ENCODE assay signal across 8 cellular contexts in the genomic region with DNA sequence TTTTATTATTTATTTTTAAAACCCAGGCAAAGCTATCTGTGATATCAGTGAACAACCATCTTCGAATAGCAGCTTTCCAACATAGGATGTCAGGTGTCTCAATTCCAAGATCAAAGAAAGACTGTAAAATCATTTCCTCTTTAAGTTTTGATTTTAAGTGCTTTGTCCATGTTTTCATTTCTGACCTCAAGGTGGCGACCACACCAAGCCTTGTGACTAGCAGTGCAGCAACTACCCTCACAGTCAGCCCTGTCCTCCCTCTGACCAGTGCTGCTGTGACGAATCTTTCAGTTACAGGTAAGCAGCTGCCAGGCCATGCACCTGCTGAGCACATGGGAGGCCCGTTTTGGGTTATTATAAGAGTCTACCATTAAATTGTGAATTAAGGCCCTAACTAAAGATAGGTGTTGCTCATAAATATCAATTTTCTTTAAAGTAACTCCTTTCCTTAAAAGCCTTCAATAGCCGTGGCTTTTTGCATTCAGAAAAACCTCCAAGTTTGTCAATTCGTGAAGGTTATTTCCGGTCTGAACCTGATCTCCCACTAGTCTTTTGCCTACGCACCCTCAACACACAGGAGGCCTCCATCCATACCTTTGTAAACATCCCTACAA.
DNase-seq lines count a peak whose midpoint lies in the region; ATAC-seq and TF ChIP-seq lines count a peak whose summit lies in the region.

No MANE protein-coding gene starts in this region.

- H3K23ac ChIP-seq in neuronal stem cell (ENCODE audit: low read depth, low read length, poor library complexity) = no peak overlapping the region

- H3K27me3 ChIP-seq in prostate gland (replicated peaks; ENCODE audit: insufficient read depth) = no peaks in the 10 kb centered on the region
- H3K27me3 ChIP-seq in neuronal stem cell (ENCODE audit: control insufficient read depth in 3 of 3, insufficient read depth in 3 of 3, low read depth in 1 of 3, low read length in 3 of 3) = no peaks in the 10 kb centered on the region

- H3K27ac ChIP-seq in prostate gland (no peak overlapping the region), neuronal stem cell (replicated peaks; ENCODE audit: low read length) (no peak overlapping the region)

- no peak overlapping the region for H2BK15ac ChIP-seq in neuronal stem cell (ENCODE audit: low read length)

- H2AFZ ChIP-seq in neuronal stem cell (ENCODE audit: low read length) = no peak overlapping the region

- H2BK12ac ChIP-seq in neuronal stem cell (ENCODE audit: low read length) = no peak overlapping the region

- H3K4ac ChIP-seq in neuronal stem cell (ENCODE audit: low read length) = no peak overlapping the region

- no peak overlapping the region for H2BK5ac ChIP-seq in neuronal stem cell (ENCODE audit: low read length)

- H3K4me3 ChIP-seq in fibroblast of the aortic adventitia (ENCODE audit: low read depth, low read length) (no peak overlapping the region), prostate gland (no peak overlapping the region), neuronal stem cell (ENCODE audit: low read length in 2 of 2) (no peak overlapping the region)

- H3K4me1 ChIP-seq in prostate gland (replicated peaks) (no peaks in the 10 kb centered on the region), neuronal stem cell (ENCODE audit: control insufficient read depth in 2 of 2, insufficient read depth in 1 of 2, low read depth in 1 of 2, low read length in 2 of 2) (peaks cover 4 to 15% of the 10 kb centered on the region in 2 donors)

- ATAC-seq in HG03064 (IDR thresholded peaks at IDR 0.05; ENCODE audit: low read depth, unreplicated experiment) = peak; percentile 65
- no peak for ATAC-seq in HG03457 (IDR thresholded peaks at IDR 0.05; ENCODE audit: unreplicated experiment)

- H4K91ac ChIP-seq in neuronal stem cell (ENCODE audit: low read depth, low read length, poor library complexity) = no peak overlapping the region

- TF ChIP-seq CTCF in fibroblast of the aortic adventitia (IDR thresholded peaks at IDR 0.05; ENCODE audit: insufficient read depth, low read length) = peak; percentile 64
- peak in 3 of 4 experiments; percentile 24 to 54 (median 38) for TF ChIP-seq CTCF in prostate gland (IDR thresholded peaks at IDR 0.05)

- H2BK120ac ChIP-seq in neuronal stem cell (ENCODE audit: low read depth, low read length) = no peak overlapping the region

- intact Hi-C loops in prostate gland (cut with DNase I) = loop anchor here (10.0 kb wide), 1 partner anchor 133 kb away; no protein-coding TSS in a partner anchor

- no peak overlapping the region for H3K9ac ChIP-seq in neuronal stem cell (ENCODE audit: low read depth, low read length, poor library complexity)

- no peaks in the 10 kb centered on the region for H3K9me3 ChIP-seq in prostate gland
- H3K9me3 ChIP-seq in neuronal stem cell (replicated peaks in 1 of 2; ENCODE audit: control insufficient read depth in 2 of 2, insufficient read depth in 1 of 2, low read depth in 1 of 2, low read length in 2 of 2) = no peaks in the 10 kb centered on the region

- peak; percentile 36 for DNase-seq in GDM1 (lab: John Stamatoyannopoulos, UW)
- peak; percentile 44 for DNase-seq in NOMO-1 treated with DMSO at 0.1 percent for 48 hours (lab: John Stamatoyannopoulos, UW; ENCODE audit: unreplicated experiment)
- peak; percentile 19 for DNase-seq in activated T-cell treated with anti-CD3 and anti-CD28 coated beads for 48 hours (ENCODE audit: low read depth)
- peak; percentile 61 for DNase-seq in fibroblast of the aortic adventitia (ENCODE audit: low read depth)
- peak; percentile 32 for DNase-seq in prostate gland (ENCODE audit: low spot score)
- DNase-seq in neuronal stem cell (ENCODE audit: low spot score) = no peak

- H2AK5ac ChIP-seq in neuronal stem cell (ENCODE audit: low read depth, low read length) = no peak overlapping the region

- no peak overlapping the region for H3K14ac ChIP-seq in neuronal stem cell (ENCODE audit: low read length)

- H3K36me3 ChIP-seq in prostate gland = no peaks in the 10 kb centered on the region
- peaks cover 4 to 70% of the 10 kb centered on the region in 2 donors for H3K36me3 ChIP-seq in neuronal stem cell (replicated peaks in 1 of 2; ENCODE audit: control insufficient read depth in 2 of 2, insufficient read depth in 2 of 2, low read length in 2 of 2)

- no peak for TF ChIP-seq POLR2A in prostate gland (IDR thresholded peaks at IDR 0.05)

- no peaks in the 10 kb centered on the region for H3K79me1 ChIP-seq in neuronal stem cell (ENCODE audit: low read depth, low read length)

- H3K4me2 ChIP-seq in neuronal stem cell (ENCODE audit: insufficient read depth, low read length, poor library complexity, severe bottlenecking) = no peak overlapping the region

- WGBS in prostate gland = 52% methylated on average over 8 of the region's 8 CpGs
- no CpG with 5 or more reads among the region's 8 CpGs for WGBS in neuronal stem cell (ENCODE audit: extremely low coverage in 2 of 2, insufficient read length in 2 of 2, insufficient replicate concordance in 1 of 2), 2 donors

- no peak overlapping the region for H4K8ac ChIP-seq in neuronal stem cell (ENCODE audit: low read depth, low read length)

- H3K18ac ChIP-seq in neuronal stem cell (ENCODE audit: low read length) = no peak overlapping the region
